12 cellular contexts compared by ENCODE assay signal in the genomic region with DNA sequence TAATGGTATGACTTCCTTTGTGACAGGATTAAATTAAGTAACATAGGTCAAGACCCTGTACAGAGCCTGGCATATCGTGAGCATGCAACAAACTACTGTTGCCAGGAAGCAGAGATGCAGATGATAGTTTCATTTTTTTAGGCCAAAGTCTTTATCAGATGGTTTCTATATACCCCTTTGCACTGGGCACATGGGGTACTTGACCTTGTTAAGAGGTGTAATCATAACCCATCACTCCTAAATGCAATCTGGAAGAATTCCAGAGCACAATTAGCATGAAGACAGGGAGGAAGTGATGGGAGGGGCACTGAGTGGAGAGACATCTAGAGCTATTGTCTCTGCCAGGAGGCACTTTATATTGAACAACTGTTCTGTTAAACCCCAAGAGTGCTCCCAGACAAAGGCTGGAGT. TPM values are rescaled to one million over a fixed set of nuclear protein-coding genes. Genes with fewer than 3 reads are reported as not detected.
DNase-seq lines count a peak whose midpoint lies in the region; ATAC-seq, FAIRE-seq and TF ChIP-seq lines count a peak whose summit lies in the region.
"Had no signal": no experiment of that assay in that cellular context is flagged by ENCODE, and none has a peak within 500 bp of the region (broad histone marks: within the 10 kb centered on the region; RNA-seq: fewer than 3 reads in every experiment).

No MANE protein-coding gene starts in this region.

- H3K9me3 ChIP-seq in SJSA1 (replicated peaks) (no peaks in the 10 kb centered on the region), tibial artery (no peaks in the 10 kb centered on the region)

- H3K27ac Mint-ChIP-seq in activated naive CD4-positive, alpha-beta T cell treated with anti-CD3 and anti-CD28 coated beads, Interleukin-2, amount 50 U/mL, for 24 hours, result peak overlapping the region; percentile 68
- H3K27ac Mint-ChIP-seq in activated naive CD4-positive, alpha-beta T cell treated with anti-CD3 and anti-CD28 coated beads, Interleukin-2, amount 10 ng/mL, durations not matched to agents 7 days and 5 days, result no peak overlapping the region
- H3K27ac Mint-ChIP-seq: activated CD8-positive, alpha-beta memory T cell treated with anti-CD3 and anti-CD28 coated beads, Interleukin-2, amount 10 ng/mL, durations not matched to agents 7 days and 5 days; endodermal cell had no signal

- H3K27me3 ChIP-seq in SJSA1 (replicated peaks), result no peaks in the 10 kb centered on the region
- H3K27me3 ChIP-seq in tibial artery, result no peaks in the 10 kb centered on the region
- H3K27me3 ChIP-seq in H7 (ENCODE audit: control insufficient read depth, insufficient read depth, low read length), result no peaks in the 10 kb centered on the region

- H3K27ac ChIP-seq in SJSA1 (peak overlapping the region; percentile 99), tibial artery (peak overlapping the region; percentile 95 to 96)

- peak overlapping the region; percentile 15 for H3K4me3 Mint-ChIP-seq in activated naive CD4-positive, alpha-beta T cell treated with anti-CD3 and anti-CD28 coated beads, Interleukin-2, amount 50 U/mL, for 24 hours
- H3K4me3 Mint-ChIP-seq in activated naive CD4-positive, alpha-beta T cell treated with anti-CD3 and anti-CD28 coated beads, Interleukin-2, amount 10 ng/mL, durations not matched to agents 7 days and 5 days, result no peak overlapping the region
- H3K4me3 Mint-ChIP-seq: activated CD8-positive, alpha-beta memory T cell treated with anti-CD3 and anti-CD28 coated beads, Interleukin-2, amount 10 ng/mL, durations not matched to agents 7 days and 5 days; endodermal cell had no signal

- intact Hi-C loops in tibial artery (cut with DNase I; ENCODE audit: low total_unique reads), result no loop called here

- H3K27me3 Mint-ChIP-seq in activated naive CD4-positive, alpha-beta T cell treated with anti-CD3 and anti-CD28 coated beads, Interleukin-2, amount 50 U/mL, for 24 hours, result no peaks in the 10 kb centered on the region
- H3K27me3 Mint-ChIP-seq in activated naive CD4-positive, alpha-beta T cell treated with anti-CD3 and anti-CD28 coated beads, Interleukin-2, amount 10 ng/mL, durations not matched to agents 7 days and 5 days, result no peaks in the 10 kb centered on the region
- H3K27me3 Mint-ChIP-seq: activated CD8-positive, alpha-beta memory T cell treated with anti-CD3 and anti-CD28 coated beads, Interleukin-2, amount 10 ng/mL, durations not matched to agents 7 days and 5 days had no signal

- H3K4me1 ChIP-seq in SJSA1 (replicated peaks), result peaks cover 72% of the 10 kb centered on the region
- H3K4me1 ChIP-seq in tibial artery, result peaks cover 11 to 77% (median 62%) of the 10 kb centered on the region in 4 donors

- FAIRE-seq in GM12891 (lab: Jason Lieb, UNC), result no peak

- no peak for TF ChIP-seq POLR2A in GM12891 (IDR thresholded peaks at IDR 0.05; ENCODE audit: low read depth, low read length)

- H3K4me1 Mint-ChIP-seq in activated naive CD4-positive, alpha-beta T cell treated with anti-CD3 and anti-CD28 coated beads, Interleukin-2, amount 50 U/mL, for 24 hours, result peaks cover 95% of the 10 kb centered on the region
- H3K4me1 Mint-ChIP-seq in activated naive CD4-positive, alpha-beta T cell treated with anti-CD3 and anti-CD28 coated beads, Interleukin-2, amount 10 ng/mL, durations not matched to agents 7 days and 5 days, result peaks cover 84% of the 10 kb centered on the region

- no peak for TF ChIP-seq CTCF in fibroblast of the aortic adventitia (IDR thresholded peaks at IDR 0.05; ENCODE audit: insufficient read depth, low read length)
- TF ChIP-seq CTCF in tibial artery (IDR thresholded peaks at IDR 0.05), result no peak

- DNase-seq in activated naive CD4-positive, alpha-beta T cell treated with anti-CD3 and anti-CD28 coated beads, Interleukin-2, amount 10 ng/mL, durations not matched to agents 7 days and 5 days, result no peak
- DNase-seq in SJSA1 (ENCODE audit: low read depth in 1 of 2, low spot score in 2 of 2), result no peak
- DNase-seq in fibroblast of the aortic adventitia (ENCODE audit: low read depth), result peak; percentile 16
- DNase-seq in tibial artery, result no peak
- DNase-seq in H7, result no peak
- no peak for DNase-seq in GM12891 (ENCODE audit: insufficient read length, low spot score)
- DNase-seq: activated CD8-positive, alpha-beta memory T cell treated with anti-CD3 and anti-CD28 coated beads, Interleukin-2, amount 10 ng/mL, durations not matched to agents 7 days and 5 days; NK-92 treated with Interleukin-12 subunit alpha and Interleukin-12 subunit beta, amount 100 ng/mL, for 24 hours had no signal

- peaks cover 17% of the 10 kb centered on the region for H3K36me3 ChIP-seq in SJSA1
- peaks cover 0 to 6% (median 0%) of the 10 kb centered on the region in 3 donors for H3K36me3 ChIP-seq in tibial artery
- H3K36me3 ChIP-seq in H7 (replicated peaks; ENCODE audit: control insufficient read depth, insufficient read depth, low read length), result no peaks in the 10 kb centered on the region

- peaks cover 17% of the 10 kb centered on the region for H3K36me3 Mint-ChIP-seq in activated naive CD4-positive, alpha-beta T cell treated with anti-CD3 and anti-CD28 coated beads, Interleukin-2, amount 50 U/mL, for 24 hours
- peaks cover 22% of the 10 kb centered on the region for H3K36me3 Mint-ChIP-seq in activated naive CD4-positive, alpha-beta T cell treated with anti-CD3 and anti-CD28 coated beads, Interleukin-2, amount 10 ng/mL, durations not matched to agents 7 days and 5 days

- ATAC-seq in GM21737 (IDR thresholded peaks at IDR 0.05; ENCODE audit: unreplicated experiment), result no peak
- ATAC-seq: activated CD8-positive, alpha-beta memory T cell treated with anti-CD3 and anti-CD28 coated beads, Interleukin-2, amount 10 ng/mL, durations not matched to agents 7 days and 5 days had no signal

- CTCF ChIA-PET in activated naive CD4-positive, alpha-beta T cell treated with anti-CD3 and anti-CD28 coated beads, Interleukin-2, amount 10 ng/mL, durations not matched to agents 7 days and 5 days (lab: Charles Lee), result interaction anchor here (1.0 kb wide), 1 partner anchor 138 kb away, joined by 6 read pairs; no protein-coding TSS in a partner anchor

- H3K4me3 ChIP-seq in SJSA1 (no peak overlapping the region), fibroblast of the aortic adventitia (ENCODE audit: low read depth, low read length) (no peak overlapping the region), tibial artery (no peak overlapping the region), H7 (ENCODE audit: insufficient read depth, low read depth, low read length) (no peak overlapping the region)
- H3K4me3 ChIP-seq: lung had no signal

- H3K9me3 Mint-ChIP-seq in activated naive CD4-positive, alpha-beta T cell treated with anti-CD3 and anti-CD28 coated beads, Interleukin-2, amount 50 U/mL, for 24 hours, result no peaks in the 10 kb centered on the region
- no peaks in the 10 kb centered on the region for H3K9me3 Mint-ChIP-seq in activated naive CD4-positive, alpha-beta T cell treated with anti-CD3 and anti-CD28 coated beads, Interleukin-2, amount 10 ng/mL, durations not matched to agents 7 days and 5 days
- H3K9me3 Mint-ChIP-seq: endodermal cell had no signal

TF ChIP-seq in GM12891, 5 proteins besides CTCF, POLR2A, EP300 and RAD21:
- no peak for TF ChIP-seq TAF1 (IDR thresholded peaks at IDR 0.05; ENCODE audit: low read depth, low read length)
- TF ChIP-seq SPI1 (IDR thresholded peaks at IDR 0.05; ENCODE audit: low read depth, low read length), result no peak
- no peak for TF ChIP-seq POU2F2 (IDR thresholded peaks at IDR 0.05; ENCODE audit: low read depth, low read length)
- TF ChIP-seq POLR2AphosphoS5 (IDR thresholded peaks at IDR 0.05; ENCODE audit: low read depth, low read length), result no peak

RNA-seq across cellular contexts. Expression of gene ZBTB17, which starts 22.1 kb away (rescaled TPM):
- total RNA-seq in SJSA1 (2014; rRNA removed; shearing (Covaris generic)), result 26.6 and 33.6 TPM in 2 replicates
- total RNA-seq in fibroblast of the aortic adventitia (ENCODE audit: low replicate concordance), result 13.8 and 21.7 TPM in 2 replicates
- total RNA-seq in H7 (2014; rRNA removed; shearing (Covaris generic)), result 53.5 and 62.6 TPM in 2 replicates
- polyA plus RNA-seq in GM12891 (2012; ENCODE audit: low read depth, missing spikeins), result 32.4 TPM

RNA-seq across cellular contexts. Expression of gene SRARP, which starts 50.2 kb away (rescaled TPM):
- not detected in 2 replicates for total RNA-seq in SJSA1 (2014; rRNA removed; shearing (Covaris generic))
- total RNA-seq in fibroblast of the aortic adventitia (ENCODE audit: low replicate concordance), result not detected in 2 replicates
- total RNA-seq in H7 (2014; rRNA removed; shearing (Covaris generic)), result 0.15 and 0.28 TPM in 2 replicates
- 0.04 TPM for polyA plus RNA-seq in GM12891 (2012; ENCODE audit: low read depth, missing spikeins)
- total RNA-seq: activated CD8-positive, alpha-beta memory T cell treated with anti-CD3 and anti-CD28 coated beads, Interleukin-2, amount 10 ng/mL, durations not matched to agents 7 days and 5 days; lung had no signal
